ENCODE assay signal across 13 cellular contexts in the genomic region with DNA sequence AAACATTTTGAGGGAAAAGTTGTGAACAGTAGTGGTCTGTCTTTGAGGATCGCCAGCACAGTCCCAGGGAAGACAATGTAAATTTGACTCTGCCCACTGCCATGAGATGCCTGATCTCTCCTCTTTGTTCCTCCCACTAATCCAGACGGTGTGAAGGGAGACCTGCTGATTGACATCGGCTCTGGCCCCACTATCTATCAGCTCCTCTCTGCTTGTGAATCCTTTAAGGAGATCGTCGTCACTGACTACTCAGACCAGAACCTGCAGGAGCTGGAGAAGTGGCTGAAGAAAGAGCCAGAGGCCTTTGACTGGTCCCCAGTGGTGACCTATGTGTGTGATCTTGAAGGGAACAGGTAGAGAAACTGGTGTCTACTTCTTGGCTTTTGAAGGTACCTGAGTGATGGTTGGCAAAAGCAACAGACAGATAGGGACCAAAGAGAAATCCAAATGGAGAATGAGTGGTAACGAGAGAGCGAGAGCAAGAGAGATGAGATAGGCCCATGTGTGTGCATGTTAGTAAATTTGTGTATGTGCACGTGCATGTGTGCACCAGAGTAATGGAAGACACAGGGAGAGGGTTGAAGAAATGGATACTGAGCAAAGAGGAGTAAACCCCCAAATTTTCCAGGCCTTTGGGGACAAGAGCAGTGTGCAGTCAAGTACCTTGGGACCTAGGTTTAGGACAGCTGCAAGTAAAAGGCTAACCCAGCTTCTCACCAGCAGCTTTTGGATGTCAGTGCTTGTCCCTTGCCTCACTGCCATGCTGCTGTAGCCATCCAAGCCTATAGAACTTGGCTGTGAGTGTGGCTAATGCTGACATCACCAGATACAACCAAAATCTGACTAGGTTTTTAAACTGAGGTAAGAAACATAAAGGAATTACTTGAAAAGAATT. TPM values are rescaled to one million over a fixed set of nuclear protein-coding genes. Genes with fewer than 3 reads are reported as not detected.
DNase-seq lines count a peak whose midpoint lies in the region; ATAC-seq, FAIRE-seq and TF ChIP-seq lines count a peak whose summit lies in the region.
"Had no signal": no experiment of that assay in that cellular context is flagged by ENCODE, and none has a peak within 500 bp of the region (broad histone marks: within the 10 kb centered on the region; RNA-seq: fewer than 3 reads in every experiment).

No MANE protein-coding gene starts in this region.

- dilution Hi-C loops in IMR-90 (cut with HindIII; ENCODE audit: low sequenced_read_pairs, unreplicated experiment), result no loop called here

- H3K56ac ChIP-seq in IMR-90 (ENCODE audit: extremely low read depth, insufficient read depth, low read length), result no peak overlapping the region

- H3K36me3 ChIP-seq in IMR-90 (ENCODE audit: control insufficient read depth, insufficient read depth, low read length) (peaks cover 10% of the 10 kb centered on the region), lung (ENCODE audit: control insufficient read depth in 2 of 2, insufficient read depth in 2 of 2, low read length in 2 of 2) (no peaks in the 10 kb centered on the region), subcutaneous abdominal adipose tissue (ENCODE audit: control insufficient read depth in 5 of 5, insufficient read depth in 5 of 5, low read length in 5 of 5) (peaks cover 17 to 35% (median 22%) of the 10 kb centered on the region in 5 donors)

- H3K9ac ChIP-seq in IMR-90 (ENCODE audit: low read depth, low read length) (peak overlapping the region; percentile 67), subcutaneous abdominal adipose tissue (ENCODE audit: low read length in 5 of 5) (peak overlapping the region in 4 of 5 donors; percentile 82 to 98 (median 92))

- H3K4me1 ChIP-seq in IMR-90 (ENCODE audit: control insufficient read depth, insufficient read depth, low read length), result peaks cover 12% of the 10 kb centered on the region
- peaks cover 0 to 2% of the 10 kb centered on the region in 2 donors for H3K4me1 ChIP-seq in lung (ENCODE audit: control insufficient read depth in 2 of 2, insufficient read depth in 2 of 2, low read length in 2 of 2)
- peaks cover 0 to 34% (median 29%) of the 10 kb centered on the region in 5 donors for H3K4me1 ChIP-seq in subcutaneous abdominal adipose tissue (ENCODE audit: control insufficient read depth in 5 of 5, insufficient read depth in 5 of 5, low read length in 5 of 5)

- no TSS peak for BruUV-seq in IMR-90 (replicated peaks; lab: Mats Ljungman, UMichigan)

- H3K4me2 ChIP-seq in IMR-90 (ENCODE audit: low read depth, low read length), result peak overlapping the region; percentile 90

- H3K9me3 ChIP-seq in IMR-90 (ENCODE audit: control insufficient read depth, insufficient read depth, low read length) (peaks cover 6% of the 10 kb centered on the region), lung (ENCODE audit: control insufficient read depth in 2 of 2, insufficient read depth in 1 of 2, low read length in 1 of 2) (peaks cover 2 to 5% of the 10 kb centered on the region in 2 donors), subcutaneous abdominal adipose tissue (ENCODE audit: control insufficient read depth in 5 of 5, low read length in 5 of 5) (peaks cover 0 to 17% (median 9%) of the 10 kb centered on the region in 5 donors)

- peak overlapping the region; percentile 81; the same call in 1 of the 2 replicates for H2AK5ac ChIP-seq in IMR-90 (ENCODE audit: low read depth, low read length)

- WGBS in IMR-90 (ENCODE audit: extremely low coverage in 2 of 2, insufficient read length in 1 of 2), 2 experiments, result 82% methylated on average over 4 of the region's 8 CpGs; no CpG with 5 or more reads in 1 of the 2 experiments
- 88 to 95% methylated on average over 8 of the region's 8 CpGs for WGBS in lung, 2 donors

- no peaks in the 10 kb centered on the region for H4K20me1 ChIP-seq in IMR-90 (ENCODE audit: insufficient read depth, low read length)

- H3K23ac ChIP-seq in IMR-90 (ENCODE audit: low read depth, low read length), result peak overlapping the region; percentile 46

- H4K5ac ChIP-seq in IMR-90 (ENCODE audit: low read depth, low read length), result peak overlapping the region; percentile 96

- peak overlapping the region; percentile 60 for H2BK20ac ChIP-seq in IMR-90 (ENCODE audit: low read depth, low read length)

- no peak for ATAC-seq in IMR-90 (ENCODE audit: low read depth)
- no peak for ATAC-seq in lung (ENCODE audit: insufficient read depth, low FRiP score)
- no peak for ATAC-seq in GM18505 (IDR thresholded peaks at IDR 0.05; ENCODE audit: unreplicated experiment)
- ATAC-seq in GM21360 (IDR thresholded peaks at IDR 0.05; ENCODE audit: unreplicated experiment), result no peak
- ATAC-seq: sciatic nerve had no signal

- peaks cover 19 to 23% of the 10 kb centered on the region in 2 experiments for H3K79me1 ChIP-seq in IMR-90 (ENCODE audit: low read depth in 1 of 2, low read length in 2 of 2)

- DNase-seq in IMR-90, result no peak
- peak; percentile 53 to 67 for DNase-seq in cardiac fibroblast (ENCODE audit: low read depth in 2 of 2)
- DNase-seq in lung (ENCODE audit: low spot score), result no peak
- DNase-seq in NCI-H524 (lab: John Stamatoyannopoulos, UW), result no peak
- no peak for DNase-seq in H54 (ENCODE audit: insufficient read length, low spot score)
- DNase-seq: foreskin melanocyte, KG1, NCI-H2081, T1000 had no signal

- H2BK15ac ChIP-seq in IMR-90 (ENCODE audit: low read depth, low read length), result peak overlapping the region; percentile 79; the same call in 2 of the 3 replicates

- no peak for TF ChIP-seq POLR2A in IMR-90 (IDR thresholded peaks at IDR 0.05; ENCODE audit: low read depth, low read length)
- no peak for TF ChIP-seq POLR2A in H54 (IDR thresholded peaks at IDR 0.05; ENCODE audit: low read depth, low read length)
- no peak for TF ChIP-seq POLR2A in GM18505 (IDR thresholded peaks at IDR 0.05; ENCODE audit: borderline replicate concordance, extremely low read depth, insufficient read depth, insufficient read length)

- H2AFZ ChIP-seq in IMR-90 (replicated peaks; ENCODE audit: low read length, poor library complexity), result peak overlapping the region; percentile 45

- H3K27me3 ChIP-seq in IMR-90 (ENCODE audit: control insufficient read depth, insufficient read depth, low read length) (no peaks in the 10 kb centered on the region), lung (ENCODE audit: control insufficient read depth, insufficient read depth) (no peaks in the 10 kb centered on the region), subcutaneous abdominal adipose tissue (ENCODE audit: control insufficient read depth in 5 of 5, insufficient read depth in 4 of 5, low read length in 5 of 5) (no peaks in the 10 kb centered on the region)

- intact Hi-C loops in IMR-90 (cut with micrococcal nuclease), result loop anchor here (5.0 to 10.0 kb wide), 2 partner anchors 149 to 1207 kb away; a partner anchor contains a TSS

- H4K91ac ChIP-seq in IMR-90 (ENCODE audit: insufficient read depth, low read depth, low read length), result peak overlapping the region; percentile 43

- H2BK5ac ChIP-seq in IMR-90 (ENCODE audit: low read depth, low read length, poor library complexity, severe bottlenecking), result peak overlapping the region; percentile 27

- H3K4me3 ChIP-seq in IMR-90 (ENCODE audit: insufficient read depth, low read depth, low read length) (peak overlapping the region; percentile 38), cardiac fibroblast (replicated peaks in 1 of 2; ENCODE audit: low read depth in 2 of 2, low read length in 2 of 2) (peak overlapping the region; percentile 69 to 70), lung (peak overlapping the region; percentile 38), subcutaneous abdominal adipose tissue (ENCODE audit: low read depth in 1 of 5, low read length in 5 of 5) (peak overlapping the region; percentile 70 to 90 (median 87))

- CTCF ChIA-PET in IMR-90 (lab: Yijun Ruan, JAX), result interaction anchor here (1.6 kb wide), 1 partner anchor 17 kb away, joined by 4 read pairs; no protein-coding TSS in a partner anchor

- FAIRE-seq in H54 (lab: Jason Lieb, UNC), result no peak

- peak overlapping the region; percentile 3 for H2AK9ac ChIP-seq in IMR-90 (replicated peaks; ENCODE audit: low read depth, low read length, poor library complexity)

- H3K14ac ChIP-seq in IMR-90 (replicated peaks; ENCODE audit: low read depth, low read length), result peak overlapping the region; percentile 59

- in situ Hi-C loops in IMR-90 (cut with MboI; ENCODE audit: low sequenced_read_pairs), result no loop called here

- POLR2A ChIA-PET in IMR-90 (lab: Charles Lee; ENCODE audit: unreplicated experiment), result interaction anchor here (0.6 kb wide), 1 partner anchor 29 kb away, joined by 6 read pairs; no protein-coding TSS in a partner anchor

- peaks cover 5% of the 10 kb centered on the region for H3K9me1 ChIP-seq in IMR-90 (ENCODE audit: insufficient read depth, low read length)

- peak overlapping the region; percentile 75 for H2BK120ac ChIP-seq in IMR-90 (ENCODE audit: low read depth, low read length)

- peak overlapping the region; percentile 87 for H3K18ac ChIP-seq in IMR-90 (ENCODE audit: low read depth, low read length)

- H3K4ac ChIP-seq in IMR-90 (ENCODE audit: low read depth, low read length), result peak overlapping the region; percentile 83

- H3K27ac ChIP-seq in IMR-90 (ENCODE audit: insufficient read depth, low read length), result peak overlapping the region; percentile 79; the same call in 1 of the 2 replicates
- peak overlapping the region; percentile 58 to 83 for H3K27ac ChIP-seq in lung (ENCODE audit: low read depth in 1 of 2, low read length in 1 of 2)
- peak overlapping the region; percentile 99 for H3K27ac ChIP-seq in subcutaneous abdominal adipose tissue (ENCODE audit: low read depth, low read length)

- TF ChIP-seq CTCF in IMR-90 (conservative IDR thresholded peaks at IDR 0.05; ENCODE audit: low read depth, low read length) (no peak), cardiac fibroblast (IDR thresholded peaks at IDR 0.05; ENCODE audit: low read depth, low read length) (no peak), lung (IDR thresholded peaks at IDR 0.05; ENCODE audit: control extremely low read depth, extremely low read depth) (no peak)

- no peak for TF ChIP-seq RAD21 in IMR-90 (IDR thresholded peaks at IDR 0.05; ENCODE audit: low read length)

- peak overlapping the region; percentile 25 to 77; a peak in 3 of 4 replicates for H4K8ac ChIP-seq in IMR-90 (ENCODE audit: low read depth in 2 of 2, low read length in 2 of 2)

TF ChIP-seq in IMR-90, 13 proteins besides CTCF, POLR2A, EP300 and RAD21 (continues in another document):
- TF ChIP-seq MAZ (IDR thresholded peaks at IDR 0.05; ENCODE audit: borderline replicate concordance, low read depth, low read length) (no peak), NFE2L2 (IDR thresholded peaks at IDR 0.05; ENCODE audit: low read depth, low read length) (no peak)

RNA-seq across cellular contexts. Expression of a gene that starts 1.9 kb away (rescaled TPM):
- total RNA-seq in IMR-90 (2012; rRNA removed), result 74.7 and 108 TPM in 2 replicates
- polyA plus RNA-seq in IMR-90 (2012; rRNA removed), result 76.1 and 79.7 TPM in 2 replicates
- polyA plus RNA-seq in IMR-90 (2012; cell fraction: cytosol; rRNA removed), result 127 and 153 TPM in 2 replicates
- 46.1 and 57.3 TPM in 2 replicates for polyA plus RNA-seq in IMR-90 (2012; cell fraction: nucleus; rRNA removed; ENCODE audit: low replicate concordance)
- total RNA-seq in lung, result 100 to 1,000 TPM in 1 of 2 donors, 10 to 100 TPM in 1; 15.4 to 276 TPM
- polyA plus RNA-seq in lung, result 100 to 1,000 TPM; 414 to 523 TPM

Comparison
In these comparisons a context has a peak if more than half of its experiments do, and no peak if none do; other contexts are left out.
1. DNase-seq: peak in cardiac fibroblast (2 of 2); none in IMR-90 (single experiment), lung (single experiment), NCI-H524 (0 of 2) and H54 (single experiment).
2. Peak in every context shown above with its lines, with median percentiles within 50 percentile points of each other: H3K27ac ChIP-seq and H3K4me3 ChIP-seq.